Comparison of ENCODE assay signal across 8 cellular contexts in genomic region chr3:49171775-49172500, GRCh38. TPM values are rescaled to one million over a fixed set of nuclear protein-coding genes. Genes with fewer than 3 reads are reported as not detected.
DNase-seq lines count a peak whose midpoint lies in the region; ATAC-seq and TF ChIP-seq lines count a peak whose summit lies in the region.

No MANE protein-coding gene starts in this region.

- peaks cover 6% of the 10 kb centered on the region for H3K27me3 ChIP-seq in neutrophil

- intact Hi-C loops in OCI-LY7 (cut with micrococcal nuclease; ENCODE audit: unreplicated experiment) = loop anchor here (1.0 kb wide), 1 partner anchor 277 kb away; no protein-coding TSS in a partner anchor

- BruUV-seq in OCI-LY7 (replicated peaks; lab: Mats Ljungman, UMichigan) = no TSS peak

- TF ChIP-seq CTCF in C4-2B (conservative IDR thresholded peaks at IDR 0.05) (no peak), OCI-LY7 (conservative IDR thresholded peaks at IDR 0.05; ENCODE audit: low read length) (no peak), epithelial cell of esophagus (IDR thresholded peaks at IDR 0.05; ENCODE audit: insufficient read depth, low read depth, low read length, missing control alignments) (no peak), neutrophil (IDR thresholded peaks at IDR 0.05) (no peak)

- H3K4me2 ChIP-seq in OCI-LY7 (ENCODE audit: low read length) = peak overlapping the region; percentile 79; the same call in 1 of the 2 replicates

- no peak for DNase-seq in OCI-LY7 (ENCODE audit: low spot score)
- no peak for DNase-seq in epithelial cell of esophagus (ENCODE audit: low read depth)
- DNase-seq in NCI-H345 (lab: John Stamatoyannopoulos, UW) = no peak
- DNase-seq in activated CD4-positive, CD25-positive, alpha-beta regulatory T cell (lab: John Stamatoyannopoulos, UW) = no peak

- H3K4me1 ChIP-seq in OCI-LY7 (ENCODE audit: insufficient read depth, low read length, poor library complexity, severe bottlenecking) = peaks cover 6% of the 10 kb centered on the region
- H3K4me1 ChIP-seq in neutrophil (ENCODE audit: control insufficient read depth in 1 of 2, insufficient read depth in 1 of 2, low read depth in 1 of 2, low read length in 1 of 2) = peaks cover 8 to 10% of the 10 kb centered on the region in 2 experiments

- H3K27ac ChIP-seq in C4-2B (peak overlapping the region; percentile 70), OCI-LY7 (ENCODE audit: low read depth, low read length, poor library complexity, severe bottlenecking) (no peak overlapping the region), neutrophil (peak overlapping the region; percentile 68)

- ATAC-seq in GM18907 (IDR thresholded peaks at IDR 0.05; ENCODE audit: unreplicated experiment) = no peak
- ATAC-seq in GM21390 (IDR thresholded peaks at IDR 0.05; ENCODE audit: unreplicated experiment) = no peak

- no peaks in the 10 kb centered on the region for H4K20me1 ChIP-seq in OCI-LY7 (ENCODE audit: insufficient read depth, low read length)

- peak overlapping the region; percentile 60 for H3K4me3 ChIP-seq in OCI-LY7 (ENCODE audit: low read depth, low read length, poor library complexity, severe bottlenecking)
- H3K4me3 ChIP-seq in epithelial cell of esophagus (ENCODE audit: low read length) = peak overlapping the region; percentile 85
- H3K4me3 ChIP-seq in neutrophil (ENCODE audit: low read depth in 1 of 2, low read length in 1 of 2) = peak overlapping the region; percentile 70 to 84

- no peaks in the 10 kb centered on the region for H3K79me2 ChIP-seq in OCI-LY7 (ENCODE audit: insufficient read depth, low read depth, low read length)

- POLR2A ChIA-PET in OCI-LY7 (lab: Charles Lee) = no interaction called here

- H3K9me2 ChIP-seq in OCI-LY7 (ENCODE audit: insufficient read depth, low read length) = no peaks in the 10 kb centered on the region

- no peak overlapping the region; the same call in 1 of the 2 replicates for H2AFZ ChIP-seq in OCI-LY7 (ENCODE audit: low read length)

- CTCF ChIA-PET in OCI-LY7 (lab: Charles Lee; ENCODE audit: unreplicated experiment) = no interaction called here

- H3K9me3 ChIP-seq in OCI-LY7 (ENCODE audit: low read length) (no peaks in the 10 kb centered on the region), neutrophil (no peaks in the 10 kb centered on the region)

- H3K36me3 ChIP-seq in OCI-LY7 (ENCODE audit: insufficient read depth, low read length) = no peaks in the 10 kb centered on the region
- H3K36me3 ChIP-seq in neutrophil = no peaks in the 10 kb centered on the region

RNA-seq across cellular contexts. Expression of gene KLHDC8B, which starts 0.5 kb away (rescaled TPM):
- 0.69 TPM in 1 of 2 replicates, not detected in the other for total RNA-seq in OCI-LY7 (2014; rRNA removed; shearing (Covaris generic))
- 0.91 and 1.3 TPM in 2 replicates for total RNA-seq in OCI-LY7 (2022)

RNA-seq across cellular contexts. Expression of gene CCDC71, which starts 5.8 kb away (rescaled TPM):
- total RNA-seq in OCI-LY7 (2014; rRNA removed; shearing (Covaris generic)) = 20.3 and 27.9 TPM in 2 replicates
- 22.7 and 23.4 TPM in 2 replicates for total RNA-seq in OCI-LY7 (2022)

RNA-seq across cellular contexts. Expression of gene LAMB2, which starts 39.1 kb away (rescaled TPM):
- total RNA-seq in OCI-LY7 (2014; rRNA removed; shearing (Covaris generic)) = 0.44 TPM in 2 replicates
- not detected in 2 replicates for total RNA-seq in OCI-LY7 (2022)

RNA-seq across cellular contexts. Expression of gene USP19, which starts 51.3 kb away (rescaled TPM):
- 49.4 and 57.2 TPM in 2 replicates for total RNA-seq in OCI-LY7 (2014; rRNA removed; shearing (Covaris generic))
- total RNA-seq in OCI-LY7 (2022) = 69.4 and 78.3 TPM in 2 replicates
